In the genomic region with DNA sequence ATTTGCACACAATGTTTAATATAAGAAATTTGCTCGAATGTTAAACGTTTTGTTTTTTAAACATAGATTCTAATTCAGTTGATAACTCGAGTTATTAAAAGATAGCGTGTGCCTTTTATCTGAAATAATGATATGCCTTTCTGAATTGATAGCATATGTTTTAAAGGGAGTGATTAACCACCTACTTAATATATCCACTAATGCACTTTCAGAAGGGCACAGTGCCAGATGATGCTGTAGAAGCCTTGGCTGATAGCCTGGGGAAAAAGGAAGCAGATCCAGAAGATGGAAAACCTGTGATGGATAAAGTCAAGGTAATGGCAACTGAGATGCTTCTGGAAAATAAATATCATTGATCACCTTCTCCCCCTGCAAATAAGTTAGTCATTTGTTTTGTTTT, we compare ENCODE assay signal across 12 cellular contexts.
"Had no signal": no experiment of that assay in that cellular context is flagged by ENCODE, and none has a peak within 500 bp of the region (broad histone marks: within the 10 kb centered on the region; RNA-seq: fewer than 3 reads in every experiment).

No MANE protein-coding gene starts in this region.

- H3K4me3 Mint-ChIP-seq: activated CD4-positive, alpha-beta T cell treated with anti-CD3 and anti-CD28 coated beads, Interleukin-2, amount 10 ng/mL, durations not matched to agents 24 days and 14 days had no signal

- H3K9me3 Mint-ChIP-seq: activated CD4-positive, alpha-beta T cell treated with anti-CD3 and anti-CD28 coated beads, Interleukin-2, amount 10 ng/mL, durations not matched to agents 24 days and 14 days; activated T-helper 2 cell treated with anti-CD3 and anti-CD28 coated beads, Interferon-gamma antibody, Interleukin-2, Interleukin-4, amounts not matched to agents 10 μg/mL and 5 μg/mL and 100 μg/mL, durations not matched to agents 14 hours and 24 hours and 36 hours had no signal

- H3K27me3 Mint-ChIP-seq: activated CD4-positive, alpha-beta T cell treated with anti-CD3 and anti-CD28 coated beads, Interleukin-2, amount 10 ng/mL, durations not matched to agents 24 days and 14 days had no signal

- H3K27me3 ChIP-seq: gastrocnemius medialis, pancreas, thyroid gland, vagina had no signal

- H3K4me3 ChIP-seq: gastrocnemius medialis, pancreas, thyroid gland, vagina had no signal

- H3K4me1 Mint-ChIP-seq: activated CD4-positive, alpha-beta T cell treated with anti-CD3 and anti-CD28 coated beads, Interleukin-2, amount 10 ng/mL, durations not matched to agents 24 days and 14 days had no signal

- ATAC-seq: gastrocnemius medialis, pancreas had no signal

- H3K4me1 ChIP-seq: pancreas, thyroid gland, vagina had no signal

- H3K27ac ChIP-seq: epithelial cell of prostate, gastrocnemius medialis, pancreas, thyroid gland, vagina had no signal

- H3K27ac Mint-ChIP-seq: activated T-helper 2 cell treated with anti-CD3 and anti-CD28 coated beads, Interferon-gamma antibody, Interleukin-2, Interleukin-4, amounts not matched to agents 10 μg/mL and 5 μg/mL and 100 μg/mL, durations not matched to agents 14 hours and 24 hours and 36 hours had no signal

- DNase-seq: activated CD4-positive, alpha-beta T cell treated with anti-CD3 and anti-CD28 coated beads, Interleukin-2, amount 10 ng/mL, durations not matched to agents 24 days and 14 days; activated naive CD4-positive, alpha-beta T cell treated with anti-CD3 and anti-CD28 coated beads, Interleukin-2, amount 50 U/mL, for 16 hours; caudate nucleus; cortex of kidney; effector memory CD4-positive, alpha-beta T cell; gastrocnemius medialis; pancreas; stimulated activated CD4-positive, alpha-beta T cell treated with anti-CD3 and anti-CD28 coated beads, Interleukin-4, amount 100 ng/mL, for 24 hours; thyroid gland had no signal

- H3K9me3 ChIP-seq: gastrocnemius medialis, pancreas, thyroid gland, vagina had no signal
